Comparison of ENCODE assay signal across 24 cellular contexts in genomic region chr2:108554530-108554929, GRCh38. TPM values are rescaled to one million over a fixed set of nuclear protein-coding genes. Genes with fewer than 3 reads are reported as not detected.
DNase-seq lines count a peak whose midpoint lies in the region; ATAC-seq and TF ChIP-seq lines count a peak whose summit lies in the region.
"Had no signal": no experiment of that assay in that cellular context is flagged by ENCODE, and none has a peak within 500 bp of the region (broad histone marks: within the 10 kb centered on the region; RNA-seq: fewer than 3 reads in every experiment).

No MANE protein-coding gene starts in this region.

- POLR2A ChIA-PET in A673 (lab: Charles Lee; ENCODE audit: low non-redundant PET): no interaction called here

- H3K4me1 Mint-ChIP-seq in CD4-positive, CD25-positive, alpha-beta regulatory T cell: peaks cover 5 to 20% (median 6%) of the 10 kb centered on the region in 4 donors
- H3K4me1 Mint-ChIP-seq: activated CD4-positive, alpha-beta memory T cell treated with anti-CD3 and anti-CD28 coated beads, Interleukin-2, amount 10 ng/mL, durations not matched to agents 7 days and 5 days; T-cell had no signal

- H3K9me3 Mint-ChIP-seq in CD4-positive, CD25-positive, alpha-beta regulatory T cell: no peaks in the 10 kb centered on the region
- H3K9me3 Mint-ChIP-seq: activated CD4-positive, alpha-beta memory T cell treated with anti-CD3 and anti-CD28 coated beads, Interleukin-2, amount 10 ng/mL, durations not matched to agents 7 days and 5 days; activated naive CD8-positive, alpha-beta T cell treated with anti-CD3 and anti-CD28 coated beads for 36 hours; T-cell had no signal

- in situ Hi-C loops in brain microvascular endothelial cell (cut with HindIII; ENCODE audit: low pct_ligation_motif_present, low sequenced_read_pairs): no loop called here

- no peak overlapping the region for H3K27ac ChIP-seq in CD4-positive, CD25-positive, alpha-beta regulatory T cell (ENCODE audit: insufficient read depth, low read length, poor library complexity, severe bottlenecking)
- peak overlapping the region in 9 of 10 donors; percentile 21 to 75 (median 65) for H3K27ac ChIP-seq in heart right ventricle
- H3K27ac ChIP-seq in psoas muscle: peak overlapping the region; percentile 55
- H3K27ac ChIP-seq in brain microvascular endothelial cell: no peak overlapping the region
- no peak overlapping the region for H3K27ac ChIP-seq in A673 (ENCODE audit: low read depth, low read length, poor library complexity, severe bottlenecking)
- H3K27ac ChIP-seq: BLaER1 treated with 17β-estradiol and CSF1 and Interleukin-3, amounts not matched to agents 10 nM and 100 nM; parathyroid adenoma; PC-9; suprapubic skin had no signal

- no peaks in the 10 kb centered on the region for H3K4me1 ChIP-seq in CD4-positive, CD25-positive, alpha-beta regulatory T cell (ENCODE audit: control insufficient read depth, insufficient read depth, low read length, poor library complexity, severe bottlenecking)
- H3K4me1 ChIP-seq in heart right ventricle (peaks cover 19 to 60% (median 44%) of the 10 kb centered on the region in 9 donors), psoas muscle (peaks cover 49% of the 10 kb centered on the region), mucosa of descending colon (ENCODE audit: low read depth) (no peaks in the 10 kb centered on the region), A673 (ENCODE audit: insufficient read depth, low read length, poor library complexity, severe bottlenecking) (no peaks in the 10 kb centered on the region)
- H3K4me1 ChIP-seq: BLaER1 treated with 17β-estradiol and CSF1 and Interleukin-3, amounts not matched to agents 10 nM and 100 nM had no signal

- intact Hi-C loops in heart right ventricle (cut with DNase I): loop anchor here in 1 of 10 donors (2.0 kb wide), 1 partner anchor 18 kb away; no protein-coding TSS in a partner anchor
- intact Hi-C loops in psoas muscle (cut with DNase I): no loop called here
- intact Hi-C loops in mucosa of descending colon (cut with DNase I, micrococcal nuclease): no loop called here
- intact Hi-C loops in A673 (cut with micrococcal nuclease; ENCODE audit: unreplicated experiment): no loop called here

- no peaks in the 10 kb centered on the region for H3K27me3 Mint-ChIP-seq in CD4-positive, CD25-positive, alpha-beta regulatory T cell
- H3K27me3 Mint-ChIP-seq: activated CD4-positive, alpha-beta memory T cell treated with anti-CD3 and anti-CD28 coated beads, Interleukin-2, amount 10 ng/mL, durations not matched to agents 7 days and 5 days; activated naive CD8-positive, alpha-beta T cell treated with anti-CD3 and anti-CD28 coated beads for 36 hours; T-cell had no signal

- no peak overlapping the region for H3K4me3 Mint-ChIP-seq in CD4-positive, CD25-positive, alpha-beta regulatory T cell
- H3K4me3 Mint-ChIP-seq: activated CD4-positive, alpha-beta memory T cell treated with anti-CD3 and anti-CD28 coated beads, Interleukin-2, amount 10 ng/mL, durations not matched to agents 7 days and 5 days; activated naive CD8-positive, alpha-beta T cell treated with anti-CD3 and anti-CD28 coated beads for 36 hours; T-cell had no signal

- no peak overlapping the region for H3K4me3 ChIP-seq in CD4-positive, CD25-positive, alpha-beta regulatory T cell (ENCODE audit: low read depth, low read length)
- no peak overlapping the region for H3K4me3 ChIP-seq in heart right ventricle
- H3K4me3 ChIP-seq in psoas muscle: no peak overlapping the region
- no peak overlapping the region for H3K4me3 ChIP-seq in mucosa of descending colon
- no peak overlapping the region for H3K4me3 ChIP-seq in brain microvascular endothelial cell (ENCODE audit: low read depth, low read length)
- H3K4me3 ChIP-seq in A673 (ENCODE audit: low read depth, low read length, poor library complexity, severe bottlenecking): no peak overlapping the region
- H3K4me3 ChIP-seq: ascending aorta; BLaER1 treated with 17β-estradiol and CSF1 and Interleukin-3, amounts not matched to agents 10 nM and 100 nM; PC-9; suprapubic skin; uterus had no signal

- TF ChIP-seq CTCF in heart right ventricle (IDR thresholded peaks at IDR 0.05) (no peak), psoas muscle (IDR thresholded peaks at IDR 0.05) (no peak), mucosa of descending colon (IDR thresholded peaks at IDR 0.05) (no peak), brain microvascular endothelial cell (IDR thresholded peaks at IDR 0.05; ENCODE audit: low read depth, low read length, missing control alignments) (no peak), A673 (conservative IDR thresholded peaks at IDR 0.05; ENCODE audit: low read depth, low read length) (no peak)

- no peaks in the 10 kb centered on the region for H3K9me3 ChIP-seq in CD4-positive, CD25-positive, alpha-beta regulatory T cell (ENCODE audit: control insufficient read depth in 2 of 2, low read length in 2 of 2)
- no peaks in the 10 kb centered on the region for H3K9me3 ChIP-seq in heart right ventricle
- H3K9me3 ChIP-seq in psoas muscle: no peaks in the 10 kb centered on the region
- H3K9me3 ChIP-seq in mucosa of descending colon: no peaks in the 10 kb centered on the region
- H3K9me3 ChIP-seq in A673 (ENCODE audit: low read depth, low read length, poor library complexity, severe bottlenecking): no peaks in the 10 kb centered on the region
- H3K9me3 ChIP-seq: ascending aorta, suprapubic skin, uterus had no signal

- no peak for DNase-seq in CD4-positive, CD25-positive, alpha-beta regulatory T cell
- DNase-seq in NCI-H69 (lab: John Stamatoyannopoulos, UW) (peak; percentile 38), heart right ventricle (peak; percentile 53 to 58), psoas muscle (peak in 1 of 2 donors; percentile 62), mucosa of descending colon (no peak), brain microvascular endothelial cell (no peak), A673 (ENCODE audit: low spot score) (no peak)
- DNase-seq: ACHN; activated CD4-positive, alpha-beta memory T cell treated with anti-CD3 and anti-CD28 coated beads, Interleukin-2, amount 10 ng/mL, durations not matched to agents 7 days and 5 days; activated CD4-positive, CD25-positive, alpha-beta regulatory T cell treated with anti-CD3 and anti-CD28 coated beads, Interleukin-2, amount 50 U/mL, for 72 hours; activated naive CD8-positive, alpha-beta T cell treated with anti-CD3 and anti-CD28 coated beads for 36 hours; cerebellar nuclear complex; Kasumi-1; NCI-H2081; NK-92 treated with Interleukin-12 subunit alpha and Interleukin-12 subunit beta, amount 100 ng/mL, for 24 hours; PC-9; SIG-M5; T-cell; uterus had no signal

- H3K36me3 Mint-ChIP-seq in CD4-positive, CD25-positive, alpha-beta regulatory T cell: no peaks in the 10 kb centered on the region
- H3K36me3 Mint-ChIP-seq: activated naive CD8-positive, alpha-beta T cell treated with anti-CD3 and anti-CD28 coated beads for 36 hours; T-cell had no signal

- peak overlapping the region in 2 of 3 donors; percentile 13 to 53 for H3K27ac Mint-ChIP-seq in CD4-positive, CD25-positive, alpha-beta regulatory T cell
- H3K27ac Mint-ChIP-seq: activated CD4-positive, alpha-beta memory T cell treated with anti-CD3 and anti-CD28 coated beads, Interleukin-2, amount 10 ng/mL, durations not matched to agents 7 days and 5 days; activated naive CD8-positive, alpha-beta T cell treated with anti-CD3 and anti-CD28 coated beads for 36 hours; T-cell had no signal

- BruUV-seq in A673 (replicated peaks; lab: Mats Ljungman, UMichigan): no TSS peak

- H3K36me3 ChIP-seq in CD4-positive, CD25-positive, alpha-beta regulatory T cell (ENCODE audit: control insufficient read depth, insufficient read depth, low read length): no peaks in the 10 kb centered on the region
- H3K36me3 ChIP-seq in heart right ventricle: no peaks in the 10 kb centered on the region
- no peaks in the 10 kb centered on the region for H3K36me3 ChIP-seq in psoas muscle (ENCODE audit: insufficient read depth in 1 of 2, low read depth in 1 of 2)
- H3K36me3 ChIP-seq in mucosa of descending colon (ENCODE audit: low read depth): no peaks in the 10 kb centered on the region
- no peaks in the 10 kb centered on the region for H3K36me3 ChIP-seq in brain microvascular endothelial cell (replicated peaks)
- H3K36me3 ChIP-seq in A673 (ENCODE audit: insufficient read depth, low read length, poor library complexity, severe bottlenecking): no peaks in the 10 kb centered on the region
- H3K36me3 ChIP-seq: ascending aorta, suprapubic skin, uterus had no signal

- WGBS in heart right ventricle, 2 donors: 40 to 55% methylated on average over 5 of the region's 5 CpGs
- 36 to 58% (median 45%) methylated on average over 5 of the region's 5 CpGs for WGBS in psoas muscle, 3 donors

- ATAC-seq in CD4-positive, CD25-positive, alpha-beta regulatory T cell (ENCODE audit: low read depth in 2 of 2): no peak
- ATAC-seq in heart right ventricle: peak; percentile 62 to 95 (median 84)
- ATAC-seq in psoas muscle: peak; percentile 67 to 85 (median 79)
- ATAC-seq in mucosa of descending colon: no peak
- no peak for ATAC-seq in GM21528 (IDR thresholded peaks at IDR 0.05; ENCODE audit: low FRiP score, unreplicated experiment)
- ATAC-seq: T-cell had no signal

- CTCF ChIA-PET in A673 (lab: Charles Lee): no interaction called here

- no peaks in the 10 kb centered on the region for H3K27me3 ChIP-seq in CD4-positive, CD25-positive, alpha-beta regulatory T cell (ENCODE audit: control insufficient read depth, insufficient read depth, low read length)
- no peaks in the 10 kb centered on the region for H3K27me3 ChIP-seq in heart right ventricle
- no peaks in the 10 kb centered on the region for H3K27me3 ChIP-seq in psoas muscle (ENCODE audit: insufficient read depth in 3 of 3, low read length in 2 of 3)
- no peaks in the 10 kb centered on the region for H3K27me3 ChIP-seq in brain microvascular endothelial cell (replicated peaks)
- no peaks in the 10 kb centered on the region for H3K27me3 ChIP-seq in A673 (replicated peaks; ENCODE audit: insufficient read depth, low read depth, low read length, poor library complexity)
- H3K27me3 ChIP-seq: ascending aorta; BLaER1 treated with 17β-estradiol and CSF1 and Interleukin-3, amounts not matched to agents 10 nM and 100 nM; suprapubic skin; uterus had no signal

RNA-seq across cellular contexts. Expression of gene LIMS1, which starts 20.3 kb away (rescaled TPM):
- total RNA-seq in CD4-positive, CD25-positive, alpha-beta regulatory T cell: 109 TPM
- polyA plus RNA-seq in CD4-positive, CD25-positive, alpha-beta regulatory T cell: 100 to 1,000 TPM; 156 to 235 (median 190) TPM
- total RNA-seq in heart right ventricle (100 to 1,000 TPM in 3 of 10 donors, 10 to 100 TPM in 7; 69.7 to 122 (median 78.9) TPM), psoas muscle (100 to 1,000 TPM in 3 of 4 donors, 10 to 100 TPM in 1; 55.1 to 219 (median 182) TPM), mucosa of descending colon (10 to 100 TPM; 24.4 to 65.4 (median 31.2) TPM), A673 (2021) (42.9 and 43.9 TPM in 2 replicates)
- polyA plus RNA-seq in heart right ventricle (10 to 100 TPM; 18.8 to 24.4 TPM), psoas muscle (100 to 1,000 TPM in 1 of 3 donors, 10 to 100 TPM in 2; 50.5 to 287 (median 63.5) TPM)

Comparison
In these comparisons a context has a peak if more than half of its experiments do, and no peak if none do; other contexts are left out.
1. ATAC-seq: peak in heart right ventricle (8 of 8) and psoas muscle (4 of 4); none in CD4-positive, CD25-positive, alpha-beta regulatory T cell (0 of 2), mucosa of descending colon (single experiment) and GM21528 (single experiment).
2. DNase-seq: peak in NCI-H69 (single experiment) and heart right ventricle (2 of 2); none in CD4-positive, CD25-positive, alpha-beta regulatory T cell (0 of 3), mucosa of descending colon (0 of 3), brain microvascular endothelial cell (single experiment) and A673 (single experiment).
3. H3K27ac ChIP-seq: peak in heart right ventricle (9 of 10) and psoas muscle (single experiment); none in CD4-positive, CD25-positive, alpha-beta regulatory T cell (single experiment), brain microvascular endothelial cell (single experiment) and A673 (single experiment).